ENCODE assay signal across 11 cellular contexts in the genomic region with DNA sequence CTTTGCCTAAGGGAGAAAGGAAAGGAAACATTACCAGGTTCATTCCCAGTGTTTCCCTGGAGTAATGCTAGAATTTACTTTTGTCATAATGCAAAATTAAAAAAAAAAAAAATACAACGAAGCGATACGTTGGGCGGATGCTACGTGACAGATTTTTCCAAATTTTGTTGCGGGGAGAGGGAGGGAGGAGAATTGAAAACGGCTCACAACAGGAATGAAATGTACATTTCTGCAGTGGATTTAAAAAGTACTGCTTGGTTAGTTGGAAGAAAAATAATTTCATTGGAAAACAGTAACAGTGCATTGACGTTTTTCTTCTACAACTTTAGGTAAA.
A peak's percentile ranks its signal among the peaks of the same experiment; 100 is the strongest.
DNase-seq lines count a peak whose midpoint lies in the region; ATAC-seq and TF ChIP-seq lines count a peak whose summit lies in the region.
"Had no signal": no experiment of that assay in that cellular context is flagged by ENCODE, and none has a peak within 500 bp of the region (broad histone marks: within the 10 kb centered on the region; RNA-seq: fewer than 3 reads in every experiment).

No MANE protein-coding gene starts in this region.

- peaks cover 29% of the 10 kb centered on the region for H3K4me1 Mint-ChIP-seq in activated CD8-positive, alpha-beta memory T cell treated with anti-CD3 and anti-CD28 coated beads, Interleukin-2, amount 10 ng/mL, durations not matched to agents 7 days and 5 days
- H3K4me1 Mint-ChIP-seq in activated naive CD8-positive, alpha-beta T cell treated with anti-CD3 and anti-CD28 coated beads, Interleukin-2, amount 50 U/mL, for 24 hours, result peaks cover 68% of the 10 kb centered on the region

- H3K27me3 Mint-ChIP-seq in activated CD8-positive, alpha-beta memory T cell treated with anti-CD3 and anti-CD28 coated beads, Interleukin-2, amount 10 ng/mL, durations not matched to agents 7 days and 5 days, result peaks cover 9% of the 10 kb centered on the region
- peaks cover 2% of the 10 kb centered on the region for H3K27me3 Mint-ChIP-seq in activated naive CD8-positive, alpha-beta T cell treated with anti-CD3 and anti-CD28 coated beads, Interleukin-2, amount 50 U/mL, for 24 hours

- DNase-seq in activated CD8-positive, alpha-beta memory T cell treated with anti-CD3 and anti-CD28 coated beads, Interleukin-2, amount 10 ng/mL, durations not matched to agents 7 days and 5 days, result no peak
- DNase-seq in activated CD8-positive, alpha-beta memory T cell treated with anti-CD3 and anti-CD28 coated beads, Interleukin-2, amount 50 U/mL, for 48 hours, result no peak
- DNase-seq in activated naive CD8-positive, alpha-beta T cell treated with anti-CD3 and anti-CD28 coated beads, Interleukin-2, amount 50 U/mL, for 24 hours, result no peak
- no peak for DNase-seq in kidney epithelial cell (ENCODE audit: low read depth)
- DNase-seq in NCI-H1417 treated with DMSO at 0.1 percent for 48 hours (lab: John Stamatoyannopoulos, UW), result no peak
- no peak for DNase-seq in activated effector memory CD4-positive, alpha-beta T cell treated with anti-CD3 and anti-CD28 coated beads, Interleukin-2, amount 50 U/mL, for 16 hours
- no peak for DNase-seq in sciatic nerve (ENCODE audit: low spot score)
- DNase-seq: activated naive CD4-positive, alpha-beta T cell treated with Interleukin-2 at 50 U/mL for 16 hours; T-helper 1 cell had no signal

- H3K27me3 ChIP-seq in kidney epithelial cell (ENCODE audit: control insufficient read depth, insufficient read depth, low read length) (no peaks in the 10 kb centered on the region), subcutaneous abdominal adipose tissue (ENCODE audit: control insufficient read depth in 5 of 5, insufficient read depth in 4 of 5, low read length in 5 of 5) (peaks cover 0 to 17% (median 8%) of the 10 kb centered on the region in 5 donors)
- H3K27me3 ChIP-seq: ovary had no signal

- H3K4me3 Mint-ChIP-seq in activated CD8-positive, alpha-beta memory T cell treated with anti-CD3 and anti-CD28 coated beads, Interleukin-2, amount 10 ng/mL, durations not matched to agents 7 days and 5 days, result peak overlapping the region; percentile 15
- H3K4me3 Mint-ChIP-seq in activated naive CD8-positive, alpha-beta T cell treated with anti-CD3 and anti-CD28 coated beads, Interleukin-2, amount 50 U/mL, for 24 hours, result peak overlapping the region; percentile 87

- H3K36me3 ChIP-seq in kidney epithelial cell (ENCODE audit: control insufficient read depth, insufficient read depth, low read length), result no peaks in the 10 kb centered on the region
- no peaks in the 10 kb centered on the region for H3K36me3 ChIP-seq in subcutaneous abdominal adipose tissue (ENCODE audit: control insufficient read depth in 5 of 5, insufficient read depth in 5 of 5, low read length in 5 of 5)
- H3K36me3 ChIP-seq: ovary had no signal

- peak overlapping the region; percentile 24 for H3K27ac Mint-ChIP-seq in activated CD8-positive, alpha-beta memory T cell treated with anti-CD3 and anti-CD28 coated beads, Interleukin-2, amount 10 ng/mL, durations not matched to agents 7 days and 5 days
- H3K27ac Mint-ChIP-seq in activated naive CD8-positive, alpha-beta T cell treated with anti-CD3 and anti-CD28 coated beads, Interleukin-2, amount 50 U/mL, for 24 hours, result peak overlapping the region; percentile 72

- CTCF ChIA-PET in activated CD8-positive, alpha-beta memory T cell treated with anti-CD3 and anti-CD28 coated beads, Interleukin-2, amount 10 ng/mL, durations not matched to agents 7 days and 5 days (lab: Charles Lee), result interaction anchor here (0.9 to 8.4 kb wide), 5 partner anchors 15 to 157 kb away, joined by 3 to 128 read pairs (median 5); a partner anchor contains a TSS

- no peaks in the 10 kb centered on the region for H3K9me3 Mint-ChIP-seq in activated CD8-positive, alpha-beta memory T cell treated with anti-CD3 and anti-CD28 coated beads, Interleukin-2, amount 10 ng/mL, durations not matched to agents 7 days and 5 days (ENCODE audit: low read depth)
- peaks cover 3% of the 10 kb centered on the region for H3K9me3 Mint-ChIP-seq in activated naive CD8-positive, alpha-beta T cell treated with anti-CD3 and anti-CD28 coated beads, Interleukin-2, amount 50 U/mL, for 24 hours

- H3K4me1 ChIP-seq in subcutaneous abdominal adipose tissue (ENCODE audit: control insufficient read depth in 5 of 5, insufficient read depth in 5 of 5, low read length in 5 of 5), result peaks cover 1 to 30% (median 18%) of the 10 kb centered on the region in 5 donors

- H3K4me3 ChIP-seq in kidney epithelial cell (ENCODE audit: low read depth, low read length) (peak overlapping the region; percentile 41), subcutaneous abdominal adipose tissue (ENCODE audit: low read depth in 1 of 5, low read length in 5 of 5) (peak overlapping the region; percentile 56 to 91 (median 83))

- intact Hi-C loops in sciatic nerve (cut with DNase I), result no loop called here

- H3K9me3 ChIP-seq in subcutaneous abdominal adipose tissue (ENCODE audit: control insufficient read depth in 5 of 5, low read length in 5 of 5), result no peaks in the 10 kb centered on the region
- H3K9me3 ChIP-seq: ovary had no signal

- H3K36me3 Mint-ChIP-seq in activated CD8-positive, alpha-beta memory T cell treated with anti-CD3 and anti-CD28 coated beads, Interleukin-2, amount 10 ng/mL, durations not matched to agents 7 days and 5 days, result peaks cover 5% of the 10 kb centered on the region
- H3K36me3 Mint-ChIP-seq in activated naive CD8-positive, alpha-beta T cell treated with anti-CD3 and anti-CD28 coated beads, Interleukin-2, amount 50 U/mL, for 24 hours (ENCODE audit: low read depth), result peaks cover 5% of the 10 kb centered on the region

- no peak for ATAC-seq in activated CD8-positive, alpha-beta memory T cell treated with anti-CD3 and anti-CD28 coated beads, Interleukin-2, amount 10 ng/mL, durations not matched to agents 7 days and 5 days
- ATAC-seq in activated naive CD8-positive, alpha-beta T cell treated with anti-CD3 and anti-CD28 coated beads, Interleukin-2, amount 50 U/mL, for 24 hours, result no peak
- ATAC-seq in sciatic nerve, result no peak

- H3K9ac ChIP-seq in subcutaneous abdominal adipose tissue (ENCODE audit: low read length in 5 of 5), result peak overlapping the region in 1 of 5 donors; percentile 89

- TF ChIP-seq CTCF in kidney epithelial cell (IDR thresholded peaks at IDR 0.05; ENCODE audit: insufficient read depth, low read length, poor library complexity, severe bottlenecking), result no peak

- peak overlapping the region; percentile 97 for H3K27ac ChIP-seq in subcutaneous abdominal adipose tissue (ENCODE audit: low read depth, low read length)
- H3K27ac ChIP-seq: ovary had no signal
